20 cellular contexts compared by ENCODE assay signal in the genomic region with DNA sequence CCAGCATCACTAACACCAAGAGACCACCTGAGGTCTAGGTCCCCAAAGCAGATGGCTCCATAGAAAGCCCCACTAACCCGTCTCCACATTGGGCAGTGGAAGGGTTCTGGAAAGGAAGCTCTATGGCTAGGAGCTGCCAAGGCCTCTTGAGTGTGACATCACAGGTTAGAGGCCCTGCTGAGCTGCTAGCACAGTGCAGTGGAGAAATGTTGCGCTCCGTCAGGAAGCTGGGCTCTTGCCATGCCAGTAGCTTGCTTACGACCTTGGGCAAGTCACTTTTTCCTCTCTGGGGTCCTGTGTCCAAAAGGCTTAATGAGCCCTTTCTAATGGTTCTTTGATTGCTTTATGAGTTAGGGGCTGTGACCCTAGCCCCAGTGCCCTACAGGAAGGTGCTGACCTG. TPM values are rescaled to one million over a fixed set of nuclear protein-coding genes. Genes with fewer than 3 reads are reported as not detected.
DNase-seq lines count a peak whose midpoint lies in the region; ATAC-seq, FAIRE-seq and TF ChIP-seq lines count a peak whose summit lies in the region.
"Had no signal": no experiment of that assay in that cellular context is flagged by ENCODE, and none has a peak within 500 bp of the region (broad histone marks: within the 10 kb centered on the region; RNA-seq: fewer than 3 reads in every experiment).

No MANE protein-coding gene starts in this region.

- CTCF ChIA-PET in activated CD8-positive, alpha-beta T cell treated with anti-CD3 and anti-CD28 coated beads for 36 hours (lab: Charles Lee), result interaction anchor here (0.9 to 6.2 kb wide), 4 partner anchors 8 to 11 kb away, joined by 3 to 47 read pairs (median 4); a partner anchor contains a TSS
- CTCF ChIA-PET in activated CD8-positive, alpha-beta T cell treated with anti-CD3 and anti-CD28 coated beads, Interleukin-2, amount 10 ng/mL, durations not matched to agents 7 days and 5 days (lab: Charles Lee), result interaction anchor here (0.9 to 1.7 kb wide), 4 partner anchors 9 to 32 kb away, joined by 3 to 11 read pairs (median 7); a partner anchor contains a TSS
- CTCF ChIA-PET in RWPE1 (lab: Yijun Ruan, JAX), result interaction anchor here (1.0 kb wide), 1 partner anchor 32 kb away, joined by 5 read pairs; no protein-coding TSS in a partner anchor

- no peak for TF ChIP-seq CTCF in activated CD8-positive, alpha-beta T cell treated with anti-CD3 and anti-CD28 coated beads for 36 hours (IDR thresholded peaks at IDR 0.05)
- TF ChIP-seq CTCF in RWPE1 (conservative IDR thresholded peaks at IDR 0.05; ENCODE audit: low read depth), result no peak

- FAIRE-seq in GM19239 (lab: Jason Lieb, UNC), result no peak
- FAIRE-seq: kidney had no signal

- no peak overlapping the region for H3K4me3 ChIP-seq in effector memory CD4-positive, alpha-beta T cell (ENCODE audit: insufficient read depth, low read depth, low read length, poor library complexity, severe bottlenecking)
- H3K4me3 ChIP-seq: cardiac muscle cell, GM23338, upper lobe of right lung had no signal

- no peaks in the 10 kb centered on the region for H3K9me3 ChIP-seq in effector memory CD4-positive, alpha-beta T cell (ENCODE audit: control insufficient read depth, low read length)
- H3K9me3 ChIP-seq: upper lobe of right lung had no signal

- peaks cover 56% of the 10 kb centered on the region for H3K36me3 ChIP-seq in effector memory CD4-positive, alpha-beta T cell (ENCODE audit: control insufficient read depth, insufficient read depth, low read length)
- H3K36me3 ChIP-seq: cardiac muscle cell had no signal

- H3K27me3 Mint-ChIP-seq in activated CD8-positive, alpha-beta T cell treated with anti-CD3 and anti-CD28 coated beads for 36 hours, result no peaks in the 10 kb centered on the region
- H3K27me3 Mint-ChIP-seq in activated CD8-positive, alpha-beta T cell treated with anti-CD3 and anti-CD28 coated beads, Interleukin-2, amount 10 ng/mL, durations not matched to agents 7 days and 5 days (ENCODE audit: low read depth), result no peaks in the 10 kb centered on the region
- H3K27me3 Mint-ChIP-seq in natural killer cell treated with Interleukin-12 subunit alpha and Interleukin-12 subunit beta and Interleukin-15 and Interleukin-18, amount 100 ng/mL, for 72 hours, result no peaks in the 10 kb centered on the region
- H3K27me3 Mint-ChIP-seq: activated B cell treated with CpG ODN at 0.5 μM for 24 hours had no signal

- H3K36me3 Mint-ChIP-seq in activated CD8-positive, alpha-beta T cell treated with anti-CD3 and anti-CD28 coated beads for 36 hours (ENCODE audit: low read depth), result peaks cover 58% of the 10 kb centered on the region
- peaks cover 65% of the 10 kb centered on the region for H3K36me3 Mint-ChIP-seq in activated CD8-positive, alpha-beta T cell treated with anti-CD3 and anti-CD28 coated beads, Interleukin-2, amount 10 ng/mL, durations not matched to agents 7 days and 5 days (ENCODE audit: low read depth)
- H3K36me3 Mint-ChIP-seq in natural killer cell treated with Interleukin-12 subunit alpha and Interleukin-12 subunit beta and Interleukin-15 and Interleukin-18, amount 100 ng/mL, for 72 hours, result peaks cover 4% of the 10 kb centered on the region

- no peaks in the 10 kb centered on the region for H3K9me3 Mint-ChIP-seq in activated CD8-positive, alpha-beta T cell treated with anti-CD3 and anti-CD28 coated beads for 36 hours
- H3K9me3 Mint-ChIP-seq in activated CD8-positive, alpha-beta T cell treated with anti-CD3 and anti-CD28 coated beads, Interleukin-2, amount 10 ng/mL, durations not matched to agents 7 days and 5 days (ENCODE audit: insufficient read depth), result no peaks in the 10 kb centered on the region
- no peaks in the 10 kb centered on the region for H3K9me3 Mint-ChIP-seq in natural killer cell treated with Interleukin-12 subunit alpha and Interleukin-12 subunit beta and Interleukin-15 and Interleukin-18, amount 100 ng/mL, for 72 hours
- H3K9me3 Mint-ChIP-seq: activated B cell treated with CpG ODN at 0.5 μM for 24 hours, GM23338 had no signal

- peaks cover 94% of the 10 kb centered on the region for H3K4me1 Mint-ChIP-seq in activated CD8-positive, alpha-beta T cell treated with anti-CD3 and anti-CD28 coated beads for 36 hours (ENCODE audit: low read depth)
- H3K4me1 Mint-ChIP-seq in activated CD8-positive, alpha-beta T cell treated with anti-CD3 and anti-CD28 coated beads, Interleukin-2, amount 10 ng/mL, durations not matched to agents 7 days and 5 days (ENCODE audit: low read depth), result peaks cover 54% of the 10 kb centered on the region
- H3K4me1 Mint-ChIP-seq in natural killer cell treated with Interleukin-12 subunit alpha and Interleukin-12 subunit beta and Interleukin-15 and Interleukin-18, amount 100 ng/mL, for 72 hours (ENCODE audit: low read depth in 2 of 2), result peaks cover 23 to 41% of the 10 kb centered on the region in 2 donors

- peak overlapping the region; percentile 47 for H3K27ac ChIP-seq in RWPE1
- H3K27ac ChIP-seq in effector memory CD4-positive, alpha-beta T cell (ENCODE audit: insufficient read depth, low read length, poor library complexity, severe bottlenecking), result peak overlapping the region; percentile 33
- H3K27ac ChIP-seq: C4-2B, cardiac muscle cell, upper lobe of right lung had no signal

- no peak for DNase-seq in activated CD8-positive, alpha-beta T cell treated with anti-CD3 and anti-CD28 coated beads for 36 hours
- DNase-seq in activated CD8-positive, alpha-beta T cell treated with anti-CD3 and anti-CD28 coated beads, Interleukin-2, amount 10 ng/mL, durations not matched to agents 7 days and 5 days, result no peak
- DNase-seq in RWPE1 (ENCODE audit: low spot score) (no peak), GM19239 (ENCODE audit: insufficient read length, low spot score) (no peak), inferior parietal cortex (ENCODE audit: extremely low spot score) (no peak), GOT3 (lab: John Stamatoyannopoulos, UW) (no peak)
- DNase-seq in effector memory CD4-positive, alpha-beta T cell, result no peak
- DNase-seq in natural killer cell treated with Interleukin-12 subunit alpha and Interleukin-12 subunit beta and Interleukin-15 and Interleukin-18, amount 100 ng/mL, for 72 hours (ENCODE audit: low spot score), result peak; percentile 38
- DNase-seq: activated B cell treated with CpG ODN at 0.5 μM for 24 hours, DND-41, Karpas-422, kidney, midbrain, NCI-H1048, NCI-H2029, NCI-H446 treated with DMSO at 0.1 percent for 48 hours, upper lobe of right lung had no signal

- no peak for ATAC-seq in activated CD8-positive, alpha-beta T cell treated with anti-CD3 and anti-CD28 coated beads for 36 hours
- no peak for ATAC-seq in activated CD8-positive, alpha-beta T cell treated with anti-CD3 and anti-CD28 coated beads, Interleukin-2, amount 10 ng/mL, durations not matched to agents 7 days and 5 days
- ATAC-seq in natural killer cell treated with Interleukin-12 subunit alpha and Interleukin-12 subunit beta and Interleukin-15 and Interleukin-18, amount 100 ng/mL, for 72 hours, result no peak
- ATAC-seq: GM23338, upper lobe of right lung had no signal

- no peak overlapping the region for H3K4me3 Mint-ChIP-seq in activated CD8-positive, alpha-beta T cell treated with anti-CD3 and anti-CD28 coated beads for 36 hours
- H3K4me3 Mint-ChIP-seq in activated CD8-positive, alpha-beta T cell treated with anti-CD3 and anti-CD28 coated beads, Interleukin-2, amount 10 ng/mL, durations not matched to agents 7 days and 5 days, result no peak overlapping the region
- no peak overlapping the region for H3K4me3 Mint-ChIP-seq in natural killer cell treated with Interleukin-12 subunit alpha and Interleukin-12 subunit beta and Interleukin-15 and Interleukin-18, amount 100 ng/mL, for 72 hours
- H3K4me3 Mint-ChIP-seq: activated B cell treated with CpG ODN at 0.5 μM for 24 hours, GM23338 had no signal

- H3K4me1 ChIP-seq in effector memory CD4-positive, alpha-beta T cell (ENCODE audit: control insufficient read depth, insufficient read depth, low read length, poor library complexity, severe bottlenecking), result peaks cover 93% of the 10 kb centered on the region

- POLR2A ChIA-PET in activated CD8-positive, alpha-beta T cell treated with anti-CD3 and anti-CD28 coated beads for 36 hours (lab: Charles Lee), result interaction anchor here (1.4 to 7.3 kb wide), 4 partner anchors 10 to 197 kb away, joined by 4 to 61 read pairs (median 6); a partner anchor contains a TSS
- POLR2A ChIA-PET in activated CD8-positive, alpha-beta T cell treated with anti-CD3 and anti-CD28 coated beads, Interleukin-2, amount 10 ng/mL, durations not matched to agents 7 days and 5 days (lab: Charles Lee), result interaction anchor here (0.6 to 7.3 kb wide), 3 partner anchors 9 to 28 kb away, joined by 3 to 99 read pairs (median 5); a partner anchor contains a TSS
- POLR2A ChIA-PET in RWPE1 (lab: Yijun Ruan, JAX; ENCODE audit: low non-redundant PET), result no interaction called here

- H3K27me3 ChIP-seq in effector memory CD4-positive, alpha-beta T cell (replicated peaks; ENCODE audit: control insufficient read depth, insufficient read depth, low read length, poor library complexity, severe bottlenecking), result no peaks in the 10 kb centered on the region
- H3K27me3 ChIP-seq: cardiac muscle cell, upper lobe of right lung had no signal

- intact Hi-C loops in activated CD8-positive, alpha-beta T cell treated with anti-CD3 and anti-CD28 coated beads for 36 hours (cut with micrococcal nuclease), result no loop called here

- peak overlapping the region; percentile 76 for H3K27ac Mint-ChIP-seq in activated CD8-positive, alpha-beta T cell treated with anti-CD3 and anti-CD28 coated beads for 36 hours
- H3K27ac Mint-ChIP-seq in activated CD8-positive, alpha-beta T cell treated with anti-CD3 and anti-CD28 coated beads, Interleukin-2, amount 10 ng/mL, durations not matched to agents 7 days and 5 days, result no peak overlapping the region
- peak overlapping the region; percentile 36 to 85 for H3K27ac Mint-ChIP-seq in natural killer cell treated with Interleukin-12 subunit alpha and Interleukin-12 subunit beta and Interleukin-15 and Interleukin-18, amount 100 ng/mL, for 72 hours
- H3K27ac Mint-ChIP-seq: activated B cell treated with CpG ODN at 0.5 μM for 24 hours, GM23338 had no signal

RNA-seq across cellular contexts. Expression of a gene that starts 10.6 kb away (rescaled TPM):
- total RNA-seq in activated CD8-positive, alpha-beta T cell treated with anti-CD3 and anti-CD28 coated beads for 36 hours, result 10 to 100 TPM; 18.2 to 19.6 TPM
- total RNA-seq in activated CD8-positive, alpha-beta T cell treated with anti-CD3 and anti-CD28 coated beads, Interleukin-2, amount 10 ng/mL, durations not matched to agents 7 days and 5 days, result 10 to 100 TPM; 13.2 to 16.1 TPM
- total RNA-seq in natural killer cell treated with Interleukin-12 subunit alpha and Interleukin-12 subunit beta and Interleukin-15 and Interleukin-18, amount 100 ng/mL, for 72 hours, result 1 to 10 TPM in 1 of 2 donors, under 1 TPM in 1; 0.74 to 1.0 TPM

Comparison
In these comparisons a context has a peak if more than half of its experiments do, and no peak if none do; other contexts are left out.
1. RNA of a gene that starts 10.6 kb away (total RNA-seq): 18.2 to 19.6 TPM in activated CD8-positive, alpha-beta T cell treated with anti-CD3 and anti-CD28 coated beads for 36 hours and 13.2 to 16.1 TPM in activated CD8-positive, alpha-beta T cell treated with anti-CD3 and anti-CD28 coated beads, Interleukin-2, amount 10 ng/mL, durations not matched to agents 7 days and 5 days; 0.74 to 1.0 TPM in natural killer cell treated with Interleukin-12 subunit alpha and Interleukin-12 subunit beta and Interleukin-15 and Interleukin-18, amount 100 ng/mL, for 72 hours; every median in the first group is over 4 times any median in the second.